In the genomic region with DNA sequence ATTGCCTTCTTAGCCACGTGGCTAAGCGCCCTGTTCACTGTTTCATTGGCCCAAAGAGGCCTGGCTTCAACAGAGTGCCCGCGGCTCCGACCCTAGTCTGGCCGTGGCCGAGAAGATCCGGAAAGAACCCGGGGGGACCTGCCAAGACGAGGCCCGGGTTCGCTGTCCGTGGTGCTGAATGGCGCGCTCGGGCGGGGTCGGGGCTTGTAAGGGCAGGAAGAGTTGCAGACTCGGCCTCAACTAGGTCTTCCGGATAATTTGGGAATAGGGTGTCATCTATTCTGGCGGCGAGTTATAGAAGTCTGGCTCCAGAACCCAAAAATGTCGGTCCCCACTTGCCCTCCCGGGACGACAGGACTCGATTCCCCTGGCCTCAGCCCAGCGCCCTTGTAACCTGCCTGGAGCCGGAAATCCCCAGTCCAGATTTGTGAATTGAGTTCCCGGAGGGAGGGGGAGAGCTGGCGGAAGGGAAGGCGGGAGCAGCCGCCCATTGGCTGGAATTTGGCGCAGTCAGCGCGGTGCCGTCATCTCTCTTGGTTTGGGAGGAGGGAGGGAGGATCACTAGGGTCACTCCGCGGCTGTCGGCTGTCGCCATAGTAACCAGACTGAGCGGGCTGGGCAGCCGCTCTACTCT, we compare ENCODE assay signal across 9 cellular contexts. TPM values are rescaled to one million over a fixed set of nuclear protein-coding genes. Genes with fewer than 3 reads are reported as not detected.
DNase-seq lines count a peak whose midpoint lies in the region; ATAC-seq, FAIRE-seq and TF ChIP-seq lines count a peak whose summit lies in the region.
"Had no signal": no experiment of that assay in that cellular context is flagged by ENCODE, and none has a peak within 500 bp of the region (broad histone marks: within the 10 kb centered on the region; RNA-seq: fewer than 3 reads in every experiment).

No MANE protein-coding gene starts in this region.

- no TSS peak for BruUV-seq in K562 (replicated peaks; lab: Mats Ljungman, UMichigan)

- WGBS in K562 (ENCODE audit: insufficient coverage, low coverage, missing lambda C conversion rate), result 1% methylated on average over 22 of the region's 42 CpGs

- POLR2A ChIA-PET in CD4-positive, alpha-beta T cell (lab: Charles Lee), result no interaction called here
- POLR2A ChIA-PET in K562 (lab: Yijun Ruan, JAX), result interaction anchor here (0.7 kb wide), 1 partner anchor 83 kb away, joined by 3 read pairs; no protein-coding TSS in a partner anchor

- no peak overlapping the region for H3K27ac Mint-ChIP-seq in CD4-positive, alpha-beta T cell

- H3K27me3 ChIP-seq in CD4-positive, alpha-beta T cell (ENCODE audit: control insufficient read depth, insufficient read depth, low read length), result peaks cover 75% of the 10 kb centered on the region
- H3K27me3 ChIP-seq in SJSA1 (replicated peaks) (peaks cover 70% of the 10 kb centered on the region), K562 (ENCODE audit: control insufficient read depth in 2 of 2, insufficient read depth in 2 of 2, low read length in 2 of 2) (peaks cover 7 to 27% of the 10 kb centered on the region in 2 experiments; a peak in 4 of 5 replicates)

- CTCF ChIA-PET in CD4-positive, alpha-beta T cell (lab: Charles Lee), result no interaction called here
- CTCF ChIA-PET in K562 (lab: Yijun Ruan, JAX; ENCODE audit: low intra/inter-chr PET ratio), result no interaction called here

- H3K9me3 ChIP-seq in CD4-positive, alpha-beta T cell (ENCODE audit: control insufficient read depth, low read length), result no peaks in the 10 kb centered on the region
- H3K9me3 ChIP-seq in SJSA1 (replicated peaks) (no peaks in the 10 kb centered on the region), K562 (replicated peaks; ENCODE audit: control insufficient read depth, insufficient read depth, low read depth, low read length) (no peaks in the 10 kb centered on the region)
- H3K9me3 ChIP-seq: gastrocnemius medialis had no signal

- no peaks in the 10 kb centered on the region for H3K36me3 Mint-ChIP-seq in CD4-positive, alpha-beta T cell (ENCODE audit: low read depth)

- peak; percentile 48 for ATAC-seq in CD4-positive, alpha-beta T cell (ENCODE audit: poor library complexity)
- peak; percentile 80 for ATAC-seq in K562
- ATAC-seq in GM21423 (IDR thresholded peaks at IDR 0.05; ENCODE audit: unreplicated experiment), result no peak

- H3K36me3 ChIP-seq in SJSA1, result no peaks in the 10 kb centered on the region
- no peaks in the 10 kb centered on the region for H3K36me3 ChIP-seq in K562 (ENCODE audit: control insufficient read depth, insufficient read depth, low read length)
- H3K36me3 ChIP-seq: gastrocnemius medialis had no signal

- peaks cover 13% of the 10 kb centered on the region for H3K4me1 Mint-ChIP-seq in CD4-positive, alpha-beta T cell (ENCODE audit: low read depth)

- intact Hi-C loops in CD4-positive, alpha-beta T cell (cut with DNase I, micrococcal nuclease), result loop anchor here in 1 of 2 experiments (10.0 kb wide), 1 partner anchor 342 kb away; the partner anchor contains the start of gene PTPRN
- intact Hi-C loops in K562 (cut with micrococcal nuclease), result loop anchor here (5.0 kb wide), 1 partner anchor 56 kb away; no protein-coding TSS in a partner anchor

- H2AFZ ChIP-seq in K562 (ENCODE audit: low read depth, low read length), result no peak overlapping the region

- peak; percentile 38 to 73 (median 54) for DNase-seq in CD4-positive, alpha-beta T cell
- DNase-seq in LHCN-M2 (ENCODE audit: low read depth) (peak; percentile 89), SJSA1 (ENCODE audit: low read depth in 1 of 2, low spot score in 2 of 2) (peak; percentile 24 to 59), K562 (ENCODE audit: extremely low read depth in 1 of 4, low spot score in 3 of 4) (peak; percentile 70 to 79 (median 71)), iPS-NIHi7 (ENCODE audit: extremely low spot score) (peak; percentile 96), hepatic stellate cell (ENCODE audit: low spot score) (no peak)
- peak; percentile 28 to 49 for DNase-seq in stimulated activated CD4-positive, alpha-beta T cell treated with anti-CD3 and anti-CD28 coated beads, Interleukin-1b, Interleukin-23, amount 100 ng/mL, for 1 hour (ENCODE audit: low read depth in 2 of 2)
- DNase-seq: gastrocnemius medialis had no signal

- H3K4me3 Mint-ChIP-seq in CD4-positive, alpha-beta T cell, result no peak overlapping the region

- no peaks in the 10 kb centered on the region for H3K9me1 ChIP-seq in K562 (ENCODE audit: control insufficient read depth, insufficient read depth, low read length)

- no peak for TF ChIP-seq CTCF in CD4-positive, alpha-beta T cell (IDR thresholded peaks at IDR 0.05)
- no peak for TF ChIP-seq CTCF in K562 (IDR thresholded peaks at IDR 0.05 in 2 of 3, conservative IDR thresholded peaks at IDR 0.05 in 1 of 3; ENCODE audit: insufficient read depth in 2 of 3, low read depth in 1 of 3, low read length in 3 of 3)

- in situ Hi-C loops in K562 (cut with MboI), result no loop called here

- H3K4me3 ChIP-seq in SJSA1, result no peak overlapping the region
- H3K4me3 ChIP-seq in K562, result no peak overlapping the region
- H3K4me3 ChIP-seq: gastrocnemius medialis had no signal

- H3K9me3 Mint-ChIP-seq in CD4-positive, alpha-beta T cell, result no peaks in the 10 kb centered on the region

- TF ChIP-seq EP300 in K562 (IDR thresholded peaks at IDR 0.05; ENCODE audit: low read length), result no peak

- no peak for TF ChIP-seq POLR2A in K562 (conservative IDR thresholded peaks at IDR 0.05)

- H3K27me3 Mint-ChIP-seq in CD4-positive, alpha-beta T cell, result peaks cover 79% of the 10 kb centered on the region

- no peaks in the 10 kb centered on the region for H4K20me1 ChIP-seq in K562 (replicated peaks; ENCODE audit: control insufficient read depth, insufficient read depth, low read length)

- no peak for TF ChIP-seq RAD21 in K562 (CRISPR knock-in tag; conservative IDR thresholded peaks at IDR 0.05 in 1 of 2, IDR thresholded peaks at IDR 0.05 in 1 of 2)

- H3K4me1 ChIP-seq in SJSA1 (replicated peaks), result peaks cover 10% of the 10 kb centered on the region
- peaks cover 11 to 31% of the 10 kb centered on the region in 2 experiments; a peak in 4 of 5 replicates for H3K4me1 ChIP-seq in K562 (replicated peaks in 1 of 2; ENCODE audit: control insufficient read depth in 2 of 2, insufficient read depth in 2 of 2, low read length in 2 of 2)

- H3K4me2 ChIP-seq in K562 (ENCODE audit: insufficient read depth, low read length), result peak overlapping the region; percentile 44; the same call in 1 of the 2 replicates

- no peak for FAIRE-seq in K562 (lab: Jason Lieb, UNC)

- H3K27ac ChIP-seq in CD4-positive, alpha-beta T cell (ENCODE audit: low read depth, low read length), result no peak overlapping the region
- H3K27ac ChIP-seq in SJSA1 (no peak overlapping the region), K562 (ENCODE audit: extremely low read depth, low read depth, low read length) (no peak overlapping the region)
- H3K27ac ChIP-seq: gastrocnemius medialis had no signal

- no peak overlapping the region for H3K9ac ChIP-seq in K562 (ENCODE audit: insufficient read depth in 1 of 2, low read depth in 2 of 2, low read length in 2 of 2)

- no peaks in the 10 kb centered on the region for H3K79me2 ChIP-seq in K562 (ENCODE audit: control insufficient read depth, insufficient read depth, low read length)

RNA-seq across cellular contexts. Expression of gene CDK5R2, which starts 3.5 kb away (rescaled TPM):
- total RNA-seq in CD4-positive, alpha-beta T cell, result not detected
- 0.17 and 0.38 TPM in 2 replicates for total RNA-seq in LHCN-M2 (2014; rRNA removed)
- 0.24 TPM for polyA plus RNA-seq in LHCN-M2 (2012)
- not detected in 2 replicates for total RNA-seq in SJSA1 (2014; rRNA removed; shearing (Covaris generic))
- 0.12 TPM in 1 of 2 replicates, not detected in the other for total RNA-seq in K562 (2011; cell fraction: chromatin; rRNA removed; ENCODE audit: low replicate concordance)
- total RNA-seq in K562 (2011; cell fraction: nucleolus; rRNA removed), result not detected in 2 replicates
- 0.22 and 0.38 TPM in 2 replicates for total RNA-seq in K562 (2011; cell fraction: nucleoplasm; rRNA removed)
- total RNA-seq in K562 (2014; rRNA removed), result not detected in 2 replicates
- total RNA-seq in K562 (2014; rRNA removed; fragmentation: Illumina TruSeq; extraction: Trizol), result not detected in 2 replicates
- total RNA-seq in K562 (2015; rRNA removed; fragmentation: Illumina TruSeq; extraction: Trizol), result not detected in 2 replicates
- 0.09 TPM in 1 of 2 replicates, not detected in the other for total RNA-seq in K562 (2021)
- not detected in 2 replicates for polyA plus RNA-seq in K562 (2011; rRNA removed)
- polyA plus RNA-seq in K562 (2011; cell fraction: cytosol; rRNA removed), result 0.03 and 0.04 TPM in 2 replicates
- polyA plus RNA-seq in K562 (2011; cell fraction: nucleus; rRNA removed), result 0.08 and 0.17 TPM in 2 replicates
- polyA plus RNA-seq in K562 (2012), result 0.03 and 0.08 TPM in 2 replicates
- polyA plus RNA-seq in K562 (2014; fragmentation: Illumina TruSeq; extraction: Trizol), result not detected in 2 replicates
- polyA plus RNA-seq in K562 (2014; fragmentation: Nextera tagmentation; extraction: Ambion mirVana), result not detected
- polyA plus RNA-seq in K562 (2014; rRNA removed), result not detected in 2 replicates
- 0.09 and 0.11 TPM in 2 replicates for polyA minus RNA-seq in K562 (2011; rRNA and poly(A)+ RNA removed)
- not detected in 2 replicates for polyA minus RNA-seq in K562 (2011; cell fraction: cytosol; rRNA and poly(A)+ RNA removed)
- polyA minus RNA-seq in K562 (2011; cell fraction: nucleus; rRNA and poly(A)+ RNA removed), result 0.13 and 0.22 TPM in 2 replicates
- total RNA-seq: gastrocnemius medialis had no signal

RNA-seq across cellular contexts. Expression of gene FEV, which starts 22.0 kb away (rescaled TPM):
- total RNA-seq in CD4-positive, alpha-beta T cell, result not detected
- not detected in 2 replicates for total RNA-seq in LHCN-M2 (2014; rRNA removed)
- not detected for polyA plus RNA-seq in LHCN-M2 (2012)
- total RNA-seq in SJSA1 (2014; rRNA removed; shearing (Covaris generic)), result not detected in 2 replicates
- 0.51 TPM in 1 of 2 replicates, not detected in the other for total RNA-seq in K562 (2011; cell fraction: chromatin; rRNA removed; ENCODE audit: low replicate concordance)
- 0.17 TPM in 1 of 2 replicates, not detected in the other for total RNA-seq in K562 (2011; cell fraction: nucleolus; rRNA removed)
- 0.38 TPM in 1 of 2 replicates, not detected in the other for total RNA-seq in K562 (2011; cell fraction: nucleoplasm; rRNA removed)
- 0.45 and 0.57 TPM in 2 replicates for total RNA-seq in K562 (2014; rRNA removed)
- total RNA-seq in K562 (2014; rRNA removed; fragmentation: Illumina TruSeq; extraction: Trizol), result 0.29 TPM in 1 of 2 replicates, not detected in the other
- 0.36 and 0.49 TPM in 2 replicates for total RNA-seq in K562 (2015; rRNA removed; fragmentation: Illumina TruSeq; extraction: Trizol)
- 1.6 and 2.4 TPM in 2 replicates for total RNA-seq in K562 (2021)
- polyA plus RNA-seq in K562 (2011; rRNA removed), result 1.1 TPM in 2 replicates
- polyA plus RNA-seq in K562 (2011; cell fraction: cytosol; rRNA removed), result 1.0 and 5.2 TPM in 2 replicates
- polyA plus RNA-seq in K562 (2011; cell fraction: nucleus; rRNA removed), result 1.5 and 5.2 TPM in 2 replicates
- 5.2 and 7.5 TPM in 2 replicates for polyA plus RNA-seq in K562 (2012)
- 0.79 and 0.83 TPM in 2 replicates for polyA plus RNA-seq in K562 (2014; fragmentation: Illumina TruSeq; extraction: Trizol)
- under 1 TPM; 0.08 to 0.14 TPM for polyA plus RNA-seq in K562 (2014; fragmentation: Nextera tagmentation; extraction: Ambion mirVana)
- 0.78 and 1.7 TPM in 2 replicates for polyA plus RNA-seq in K562 (2014; rRNA removed)
- 0.27 and 0.81 TPM in 2 replicates for polyA minus RNA-seq in K562 (2011; rRNA and poly(A)+ RNA removed)
- polyA minus RNA-seq in K562 (2011; cell fraction: cytosol; rRNA and poly(A)+ RNA removed), result 2.3 and 4.0 TPM in 2 replicates
- 0.33 and 0.94 TPM in 2 replicates for polyA minus RNA-seq in K562 (2011; cell fraction: nucleus; rRNA and poly(A)+ RNA removed)
- total RNA-seq: gastrocnemius medialis had no signal

RNA-seq across cellular contexts. Expression of gene CRYBA2, which starts 30.2 kb away (rescaled TPM):
- total RNA-seq in CD4-positive, alpha-beta T cell, result not detected
- total RNA-seq in LHCN-M2 (2014; rRNA removed), result not detected in 2 replicates
- not detected for polyA plus RNA-seq in LHCN-M2 (2012)
- not detected in 2 replicates for total RNA-seq in SJSA1 (2014; rRNA removed; shearing (Covaris generic))
- total RNA-seq in K562 (2011; cell fraction: chromatin; rRNA removed; ENCODE audit: low replicate concordance), result 1.6 TPM in 1 of 2 replicates, not detected in the other
- 1.0 TPM in 1 of 2 replicates, not detected in the other for total RNA-seq in K562 (2011; cell fraction: nucleolus; rRNA removed)
- 0.81 TPM in 1 of 2 replicates, not detected in the other for total RNA-seq in K562 (2011; cell fraction: nucleoplasm; rRNA removed)
- 0.73 TPM in 1 of 2 replicates, not detected in the other for total RNA-seq in K562 (2014; rRNA removed)
- not detected in 2 replicates for total RNA-seq in K562 (2014; rRNA removed; fragmentation: Illumina TruSeq; extraction: Trizol)
- 0.72 and 0.75 TPM in 2 replicates for total RNA-seq in K562 (2015; rRNA removed; fragmentation: Illumina TruSeq; extraction: Trizol)
- total RNA-seq in K562 (2021), result 0.51 and 0.81 TPM in 2 replicates
- polyA plus RNA-seq in K562 (2011; rRNA removed), result 0.23 and 1.8 TPM in 2 replicates
- polyA plus RNA-seq in K562 (2011; cell fraction: cytosol; rRNA removed), result 0.62 and 9.2 TPM in 2 replicates
- 1.7 and 14.2 TPM in 2 replicates for polyA plus RNA-seq in K562 (2011; cell fraction: nucleus; rRNA removed)
- 0.75 and 1.6 TPM in 2 replicates for polyA plus RNA-seq in K562 (2012)
- not detected in 2 replicates for polyA plus RNA-seq in K562 (2014; fragmentation: Illumina TruSeq; extraction: Trizol)
- polyA plus RNA-seq in K562 (2014; fragmentation: Nextera tagmentation; extraction: Ambion mirVana), result under 1 TPM in 1 of 2 experiments, not detected in 1; 0.11 TPM
- not detected in 2 replicates for polyA plus RNA-seq in K562 (2014; rRNA removed)
- 0.91 TPM in 1 of 2 replicates, not detected in the other for polyA minus RNA-seq in K562 (2011; rRNA and poly(A)+ RNA removed)
- polyA minus RNA-seq in K562 (2011; cell fraction: cytosol; rRNA and poly(A)+ RNA removed), result 2.6 TPM in 1 of 2 replicates, not detected in the other
- polyA minus RNA-seq in K562 (2011; cell fraction: nucleus; rRNA and poly(A)+ RNA removed), result 0.67 TPM in 1 of 2 replicates, not detected in the other
- total RNA-seq: gastrocnemius medialis had no signal
